8 cellular contexts compared by ENCODE assay signal in the genomic region with DNA sequence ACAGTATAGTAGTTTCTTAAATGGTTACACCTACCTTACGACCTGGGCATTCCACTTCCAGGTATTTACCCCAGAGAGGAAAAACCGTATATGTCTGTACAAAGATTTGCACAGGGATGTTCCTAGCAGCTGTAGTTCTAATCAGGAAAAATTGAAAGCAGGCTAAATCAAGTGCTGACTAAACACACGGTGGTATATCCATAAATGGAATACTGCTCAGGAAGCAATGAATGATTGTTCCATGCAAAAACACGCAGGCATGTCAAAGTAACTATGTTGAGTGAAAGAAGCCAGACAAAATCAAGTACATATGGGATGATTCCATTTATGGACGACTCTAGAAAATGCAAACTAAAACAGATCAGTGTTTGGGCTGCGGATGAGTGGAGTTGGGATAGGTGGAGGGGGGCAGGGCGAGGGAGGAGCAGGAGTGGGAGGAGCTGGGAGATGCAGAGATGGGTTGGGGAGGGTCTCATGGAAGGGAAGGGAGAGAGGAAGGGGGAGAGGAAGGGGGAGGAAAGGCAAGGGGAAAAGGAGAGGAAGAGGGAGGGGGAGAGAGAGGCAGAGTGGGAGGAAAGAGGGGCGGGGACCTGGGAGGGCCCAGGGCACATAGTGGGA. TPM values are rescaled to one million over a fixed set of nuclear protein-coding genes. Genes with fewer than 3 reads are reported as not detected.
DNase-seq lines count a peak whose midpoint lies in the region; ATAC-seq and TF ChIP-seq lines count a peak whose summit lies in the region.

No MANE protein-coding gene starts in this region.

- peaks cover 18% of the 10 kb centered on the region for H3K79me2 ChIP-seq in smooth muscle cell (ENCODE audit: low read depth)

- peak overlapping the region; percentile 88 for H2AFZ ChIP-seq in smooth muscle cell (ENCODE audit: low read depth)

- peak overlapping the region; percentile 38 for H3K27ac Mint-ChIP-seq in activated B cell treated with CpG ODN at 0.5 μM for 24 hours

- peaks cover 17% of the 10 kb centered on the region for H3K9me3 Mint-ChIP-seq in activated B cell treated with CpG ODN at 0.5 μM for 24 hours

- H3F3A ChIP-seq in smooth muscle cell (ENCODE audit: low read depth) = peaks cover 6% of the 10 kb centered on the region

- WGBS in smooth muscle cell (ENCODE audit: low lambda C conversion rate) = 41% methylated on average over 7 of the region's 8 CpGs

- H3K4me1 ChIP-seq in smooth muscle cell (ENCODE audit: low read depth) = peaks cover 11% of the 10 kb centered on the region

- intact Hi-C loops in activated B cell treated with CpG ODN at 0.5 μM for 24 hours (cut with micrococcal nuclease) = loop anchor here (2.0 to 10.0 kb wide), 9 partner anchors 78 to 1922 kb away; partner anchors contain the start of genes COMMD3, DNAJC1, ENKUR and PIP4K2A

- POLR2A ChIA-PET in activated B cell treated with CpG ODN at 0.5 μM for 24 hours (lab: Charles Lee) = no interaction called here

- H3K4me3 Mint-ChIP-seq in activated B cell treated with CpG ODN at 0.5 μM for 24 hours = peak overlapping the region; percentile 77

- H3K27me3 ChIP-seq in smooth muscle cell (ENCODE audit: low read depth) = no peaks in the 10 kb centered on the region

- DNase-seq in HCEC 1CT = peak; percentile 44
- DNase-seq in activated B cell treated with CpG ODN at 0.5 μM for 24 hours = no peak
- DNase-seq in fibroblast of villous mesenchyme (ENCODE audit: low read depth) = no peak
- no peak for DNase-seq in smooth muscle cell (lab: John Stamatoyannopoulos, UW; ENCODE audit: unreplicated experiment)

- H3K4me3 ChIP-seq in fibroblast of villous mesenchyme (ENCODE audit: low read depth, low read length) (peak overlapping the region; percentile 79), smooth muscle cell (peak overlapping the region; percentile 86)

- no peaks in the 10 kb centered on the region for H4K20me1 ChIP-seq in smooth muscle cell (ENCODE audit: low read depth)

- H3K27me3 Mint-ChIP-seq in activated B cell treated with CpG ODN at 0.5 μM for 24 hours = no peaks in the 10 kb centered on the region

- ATAC-seq in activated B cell treated with CpG ODN at 0.5 μM for 24 hours (ENCODE audit: low read depth) = no peak
- no peak for ATAC-seq in HG02852 (IDR thresholded peaks at IDR 0.05; ENCODE audit: unreplicated experiment)
- no peak for ATAC-seq in GM21526 (IDR thresholded peaks at IDR 0.05; ENCODE audit: low FRiP score, unreplicated experiment)
- no peak for ATAC-seq in GM21619 (IDR thresholded peaks at IDR 0.05; ENCODE audit: unreplicated experiment)
- no peak for ATAC-seq in HG03432 (IDR thresholded peaks at IDR 0.05; ENCODE audit: unreplicated experiment)

- no peaks in the 10 kb centered on the region for H3K36me3 ChIP-seq in smooth muscle cell (ENCODE audit: low read depth)

- H3K9ac ChIP-seq in smooth muscle cell (ENCODE audit: low read depth) = no peak overlapping the region

- H3K27ac ChIP-seq in smooth muscle cell (ENCODE audit: low read depth) = peak overlapping the region; percentile 28

- H3K9me3 ChIP-seq in smooth muscle cell (replicated peaks; ENCODE audit: low read depth) = no peaks in the 10 kb centered on the region

- H3K4me1 Mint-ChIP-seq in activated B cell treated with CpG ODN at 0.5 μM for 24 hours = peaks cover 17% of the 10 kb centered on the region

- no peak for TF ChIP-seq CTCF in activated B cell treated with CpG ODN at 0.5 μM for 24 hours (IDR thresholded peaks at IDR 0.05)
- no peak for TF ChIP-seq CTCF in fibroblast of villous mesenchyme (IDR thresholded peaks at IDR 0.05; ENCODE audit: insufficient read depth, low read depth, low read length)
- no peak for TF ChIP-seq CTCF in smooth muscle cell (IDR thresholded peaks at IDR 0.05; ENCODE audit: borderline replicate concordance, insufficient read depth, poor library complexity, severe bottlenecking)

- CTCF ChIA-PET in activated B cell treated with CpG ODN at 0.5 μM for 24 hours (lab: Charles Lee) = no interaction called here

- no peaks in the 10 kb centered on the region for H3K36me3 Mint-ChIP-seq in activated B cell treated with CpG ODN at 0.5 μM for 24 hours (ENCODE audit: low read depth)

- H3K4me2 ChIP-seq in smooth muscle cell = peak overlapping the region; percentile 97

RNA-seq across cellular contexts. Expression of gene MSRB2, which starts 0.5 kb away (rescaled TPM):
- total RNA-seq in activated B cell treated with CpG ODN at 0.5 μM for 24 hours (4.1 and 4.6 TPM in 2 replicates), fibroblast of villous mesenchyme (11.9 and 15.1 TPM in 2 replicates), smooth muscle cell (9.4 and 21.5 TPM in 2 replicates)
- polyA plus RNA-seq in smooth muscle cell = 64.0 and 70.9 TPM in 2 replicates
